12 cellular contexts compared by ENCODE assay signal in the genomic region with DNA sequence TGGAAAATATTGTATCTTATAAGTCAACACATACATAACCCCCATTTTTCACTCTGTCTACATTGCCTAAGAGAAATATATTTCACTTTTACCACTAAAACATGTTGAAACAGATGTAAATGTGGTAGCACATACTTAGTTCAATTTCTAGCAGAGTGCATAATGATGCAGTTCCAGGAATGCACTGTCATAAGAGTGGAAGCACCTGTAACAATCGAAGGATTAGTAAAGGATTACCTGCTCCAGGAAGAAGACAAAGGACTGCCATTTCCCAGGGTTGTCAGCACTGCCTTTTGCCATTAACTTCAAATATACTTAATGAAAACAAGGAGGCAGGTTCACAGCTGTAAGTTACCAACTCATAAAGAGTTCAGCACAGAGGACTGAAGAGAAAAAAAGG. TPM values are rescaled to one million over a fixed set of nuclear protein-coding genes. Genes with fewer than 3 reads are reported as not detected.
DNase-seq lines count a peak whose midpoint lies in the region; TF ChIP-seq lines count a peak whose summit lies in the region.
"Had no signal": no experiment of that assay in that cellular context is flagged by ENCODE, and none has a peak within 500 bp of the region (broad histone marks: within the 10 kb centered on the region; RNA-seq: fewer than 3 reads in every experiment).

No MANE protein-coding gene starts in this region.

- H3K4me1 ChIP-seq in colonic mucosa: peaks cover 8% of the 10 kb centered on the region

- H3K36me3 Mint-ChIP-seq in Calu3 (ENCODE audit: insufficient read depth, unreplicated experiment): peaks cover 38% of the 10 kb centered on the region
- peaks cover 12% of the 10 kb centered on the region for H3K36me3 Mint-ChIP-seq in progenitor cell of endocrine pancreas (ENCODE audit: insufficient read depth)

- BruUV-seq in Calu3 (replicated peaks; lab: Mats Ljungman, UMichigan): no TSS peak

- intact Hi-C loops in Calu3 (cut with micrococcal nuclease; ENCODE audit: unreplicated experiment): no loop called here
- intact Hi-C loops in colonic mucosa (cut with DNase I): no loop called here

- peak overlapping the region; percentile 67 for H3K27ac Mint-ChIP-seq in Calu3 (ENCODE audit: unreplicated experiment)
- H3K27ac Mint-ChIP-seq in progenitor cell of endocrine pancreas: peak overlapping the region; percentile 18

- CTCF ChIA-PET in Calu3 (lab: Charles Lee): no interaction called here

- no peaks in the 10 kb centered on the region for H3K27me3 ChIP-seq in colonic mucosa
- H3K27me3 ChIP-seq: gastrocnemius medialis had no signal

- peaks cover 43% of the 10 kb centered on the region for H3K4me1 Mint-ChIP-seq in Calu3 (ENCODE audit: low read depth, unreplicated experiment)
- peaks cover 37% of the 10 kb centered on the region for H3K4me1 Mint-ChIP-seq in progenitor cell of endocrine pancreas (ENCODE audit: low read depth)

- H3K4me3 ChIP-seq in colonic mucosa: no peak overlapping the region
- H3K4me3 ChIP-seq: gastrocnemius medialis had no signal

- no peak overlapping the region for H3K9ac ChIP-seq in colonic mucosa (ENCODE audit: low read depth in 2 of 2, low read length in 2 of 2)

- H3K9me3 ChIP-seq in KOPT-K1 (ENCODE audit: insufficient read depth, low read length, poor library complexity, severe bottlenecking): no peaks in the 10 kb centered on the region
- no peaks in the 10 kb centered on the region for H3K9me3 ChIP-seq in colonic mucosa
- H3K9me3 ChIP-seq: gastrocnemius medialis had no signal

- H3K9me3 Mint-ChIP-seq in Calu3 (ENCODE audit: low read depth, unreplicated experiment): no peaks in the 10 kb centered on the region
- H3K9me3 Mint-ChIP-seq in progenitor cell of endocrine pancreas (ENCODE audit: low read depth): no peaks in the 10 kb centered on the region

- H3K36me3 ChIP-seq in KOPT-K1 (ENCODE audit: insufficient read depth, low read length) (peaks cover 31% of the 10 kb centered on the region), colonic mucosa (no peaks in the 10 kb centered on the region)
- H3K36me3 ChIP-seq: gastrocnemius medialis had no signal

- H3K27me3 Mint-ChIP-seq in Calu3 (ENCODE audit: unreplicated experiment) (no peaks in the 10 kb centered on the region), progenitor cell of endocrine pancreas (no peaks in the 10 kb centered on the region)

- DNase-seq in Calu3: no peak
- DNase-seq in colonic mucosa: no peak
- DNase-seq in progenitor cell of endocrine pancreas (ENCODE audit: low spot score, unreplicated experiment): no peak
- no peak for DNase-seq in OCI-M1 (lab: John Stamatoyannopoulos, UW)
- no peak for DNase-seq in stimulated activated naive CD4-positive, alpha-beta T cell treated with Interleukin-2 at 50 U/mL for 16 hours (lab: John Stamatoyannopoulos, UW)
- DNase-seq in inferior parietal cortex (ENCODE audit: extremely low spot score): no peak
- no peak for DNase-seq in DMS153 (lab: John Stamatoyannopoulos, UW)
- DNase-seq: gastrocnemius medialis; left colon; NCI-H2171; stimulated activated CD4-positive, alpha-beta T cell treated with anti-CD3 and anti-CD28 coated beads, Interleukin-1b, Interleukin-23, amount 100 ng/mL, for 48 hours had no signal

- TF ChIP-seq CTCF in Calu3 (IDR thresholded peaks at IDR 0.05; ENCODE audit: unreplicated experiment): no peak
- TF ChIP-seq CTCF in colonic mucosa (IDR thresholded peaks at IDR 0.05): no peak
- TF ChIP-seq CTCF in progenitor cell of endocrine pancreas (IDR thresholded peaks at IDR 0.05; ENCODE audit: unreplicated experiment): no peak

- H3K27ac ChIP-seq in KOPT-K1 (ENCODE audit: low read depth, low read length, poor library complexity, severe bottlenecking) (peak overlapping the region; percentile 81), colonic mucosa (peak overlapping the region; percentile 39)
- H3K27ac ChIP-seq: gastrocnemius medialis had no signal

- no peak overlapping the region for H3K4me3 Mint-ChIP-seq in Calu3 (ENCODE audit: low read depth, unreplicated experiment)
- H3K4me3 Mint-ChIP-seq in progenitor cell of endocrine pancreas (ENCODE audit: low read depth): no peak overlapping the region

RNA-seq across cellular contexts. Expression of gene DAD1, which starts 24.6 kb away (rescaled TPM):
- 196 and 197 TPM in 2 replicates for total RNA-seq in Calu3 (2022)
- 100 to 1,000 TPM; 163 to 219 TPM for total RNA-seq in colonic mucosa
- 149 and 150 TPM in 2 replicates for total RNA-seq in progenitor cell of endocrine pancreas

RNA-seq across cellular contexts. Expression of gene ABHD4, which starts 33.6 kb away (rescaled TPM):
- total RNA-seq in Calu3 (2022): 11.2 and 11.6 TPM in 2 replicates
- 10 to 100 TPM; 14.5 to 32.4 TPM for total RNA-seq in colonic mucosa
- total RNA-seq in progenitor cell of endocrine pancreas: 25.6 and 30.5 TPM in 2 replicates
